Comparison of ENCODE assay signal across 37 cellular contexts in the genomic region with DNA sequence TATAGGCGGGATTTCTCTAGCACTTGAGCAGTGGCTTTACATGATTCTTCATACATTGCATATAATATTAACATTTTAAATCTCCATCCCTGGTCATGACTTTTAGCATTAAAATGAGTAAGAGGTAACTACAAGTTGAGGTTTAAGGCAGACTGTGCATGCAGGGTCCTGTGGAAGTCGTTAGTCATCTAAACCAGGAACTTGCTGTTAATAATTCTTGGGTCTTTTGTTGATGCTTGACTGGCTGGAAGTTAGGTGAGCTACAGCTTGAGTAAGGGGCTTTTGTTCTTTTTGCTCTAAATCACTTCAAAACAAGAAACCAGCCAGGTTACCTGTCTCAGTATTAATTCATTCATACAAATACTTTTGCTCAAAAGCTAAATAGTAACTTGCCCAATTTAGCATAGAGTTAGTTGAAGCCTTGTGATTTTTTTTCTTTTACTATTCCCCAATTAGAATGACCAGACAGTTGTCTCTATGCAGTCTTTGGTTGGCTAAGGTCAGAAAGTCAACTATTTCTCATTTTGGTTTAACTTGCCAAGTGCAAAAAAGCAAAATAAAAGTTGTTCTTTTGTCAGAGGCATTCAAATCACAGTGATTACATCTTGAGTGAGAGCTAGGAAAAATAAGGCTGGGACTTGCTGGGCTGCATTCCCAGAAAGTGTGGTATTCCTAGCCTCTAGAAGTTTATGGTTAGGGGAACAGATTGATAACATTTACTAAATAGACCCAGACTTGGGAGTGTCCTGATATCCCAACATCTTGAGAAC.
DNase-seq lines count a peak whose midpoint lies in the region; FAIRE-seq and TF ChIP-seq lines count a peak whose summit lies in the region.
"Had no signal": no experiment of that assay in that cellular context is flagged by ENCODE, and none has a peak within 500 bp of the region (broad histone marks: within the 10 kb centered on the region; RNA-seq: fewer than 3 reads in every experiment).

No MANE protein-coding gene starts in this region.

- H3K36me3 ChIP-seq in kidney (ENCODE audit: control insufficient read depth in 1 of 2, insufficient read depth in 2 of 2, low read length in 2 of 2): no peaks in the 10 kb centered on the region
- H3K36me3 ChIP-seq: BLaER1, cardiac muscle cell, gastrocnemius medialis, HAP-1, ovary, suprapubic skin, uterus had no signal

- peaks cover 0 to 2% of the 10 kb centered on the region in 2 donors for H3K4me1 ChIP-seq in kidney (ENCODE audit: control insufficient read depth in 1 of 2, insufficient read depth in 1 of 2, low read depth in 1 of 2, low read length in 2 of 2)
- H3K4me1 ChIP-seq: BLaER1, gastrocnemius medialis, HAP-1, suprapubic skin, uterus had no signal

- H3K9ac ChIP-seq in kidney (ENCODE audit: low read length in 2 of 2): no peak overlapping the region
- H3K9ac ChIP-seq: BLaER1 had no signal

- H3K9me3 ChIP-seq in kidney (ENCODE audit: control insufficient read depth in 1 of 2, low read length in 2 of 2): no peaks in the 10 kb centered on the region
- H3K9me3 ChIP-seq: BLaER1, gastrocnemius medialis, HAP-1, ovary, suprapubic skin, uterus had no signal

- intact Hi-C loops in kidney (cut with DNase I): no loop called here

- no peak overlapping the region for H3K27ac ChIP-seq in kidney (ENCODE audit: low read depth in 2 of 2, low read length in 2 of 2)
- H3K27ac ChIP-seq: BLaER1, cardiac muscle cell, gastrocnemius medialis, hepatocyte, ovary, suprapubic skin, uterus, VCaP had no signal

- DNase-seq in NCI-H226 (peak; percentile 29), choroid plexus epithelial cell (ENCODE audit: low read depth) (peak; percentile 14), iris pigment epithelial cell (ENCODE audit: low read depth) (peak; percentile 3), stromal cell of bone marrow (ENCODE audit: low read depth) (peak; percentile 16), 8988T (no peak), kidney (no peak), HuH-7 (ENCODE audit: low spot score) (no peak)
- DNase-seq: activated CD4-positive, alpha-beta T cell treated with anti-CD3 and anti-CD28 coated beads for 4 hours; activated CD8-positive, alpha-beta T cell treated with anti-CD3 and anti-CD28 coated beads, Interleukin-2, amount 10 ng/mL, durations not matched to agents 7 days and 5 days; activated naive CD4-positive, alpha-beta T cell treated with anti-CD3 and anti-CD28 coated beads, Interleukin-2, amount 10 ng/mL, durations not matched to agents 7 days and 5 days; amygdala; cortex of kidney; DMS153; effector memory CD8-positive, alpha-beta T cell; gastrocnemius medialis; Kasumi-1; left cardiac atrium; mammary epithelial cell; MV-4-11; NCI-H1436 treated with DMSO at 0.1 percent for 48 hours; NCI-H446; NCI-H748 treated with DMSO at 0.1 percent for 48 hours; ovary; retina; SIG-M5; small intestine; stimulated activated naive CD4-positive, alpha-beta T cell; T-helper 9 cell; uterus had no signal

- no peak for TF ChIP-seq CTCF in choroid plexus epithelial cell (conservative IDR thresholded peaks at IDR 0.05; ENCODE audit: low read depth, low read length)
- no peak for TF ChIP-seq CTCF in kidney (IDR thresholded peaks at IDR 0.05; ENCODE audit: borderline replicate concordance, extremely low read depth, insufficient read depth)

- H3K4me3 ChIP-seq in choroid plexus epithelial cell (ENCODE audit: low read depth, low read length) (no peak overlapping the region), kidney (ENCODE audit: low read length in 2 of 2) (no peak overlapping the region)
- H3K4me3 ChIP-seq: BLaER1, cardiac muscle cell, gastrocnemius medialis, HAP-1, hepatocyte, ovary, suprapubic skin, uterus had no signal

- no peak for FAIRE-seq in kidney (lab: Jason Lieb, UNC)
- FAIRE-seq: GM12892, HepG2, small intestine had no signal

Comparison
In these comparisons a context has a peak if more than half of its experiments do, and no peak if none do; other contexts are left out.
1. DNase-seq: peak in NCI-H226 (single experiment), choroid plexus epithelial cell (single experiment), iris pigment epithelial cell (single experiment) and stromal cell of bone marrow (single experiment); none in 8988T (single experiment), kidney (single experiment) and HuH-7 (single experiment).